Comparison of ENCODE assay signal across 9 cellular contexts in the genomic region with DNA sequence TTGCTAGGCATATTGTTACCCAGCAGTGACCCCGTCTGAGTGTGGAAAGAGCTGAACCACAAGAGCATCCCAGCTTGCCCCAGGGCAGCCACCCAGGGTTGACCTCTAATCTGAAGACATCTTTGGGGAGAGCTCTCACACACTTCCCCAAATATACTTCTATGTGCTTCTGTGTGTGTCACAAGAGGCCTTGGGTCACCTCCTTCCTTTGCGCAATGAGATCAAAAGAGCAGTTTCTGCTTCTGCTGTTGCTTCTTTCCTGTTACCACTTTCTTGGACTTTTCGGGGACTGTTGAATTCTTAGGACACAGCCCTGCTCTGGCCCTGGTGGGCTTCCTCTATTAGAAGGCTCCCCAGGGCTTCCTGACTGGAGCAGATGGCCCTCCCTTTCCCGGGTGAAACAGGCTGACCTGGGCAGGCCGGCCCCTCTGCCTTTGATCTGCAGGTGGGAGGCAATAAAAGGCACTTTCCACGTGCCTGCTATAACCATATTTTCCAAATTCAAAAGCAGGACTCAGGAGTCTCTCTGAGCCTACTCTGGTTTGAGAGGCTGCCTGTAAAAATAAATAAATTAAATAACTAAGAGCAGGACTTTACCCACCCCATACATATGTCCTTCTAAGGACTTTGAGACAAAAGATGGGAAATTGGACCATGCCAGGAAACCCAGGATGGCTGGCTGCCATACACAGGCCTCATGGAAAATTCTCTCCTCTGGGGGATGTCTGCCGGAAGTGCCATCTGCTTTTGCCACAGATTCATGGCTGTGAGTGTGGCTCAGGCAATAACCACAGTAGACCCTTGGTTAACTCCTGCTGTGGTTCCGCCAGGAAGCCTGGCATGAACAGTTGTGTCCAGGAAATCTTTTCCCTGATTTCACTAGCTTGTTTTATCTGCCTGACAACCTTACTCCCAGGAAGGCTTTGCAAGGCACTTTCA. TPM values are rescaled to one million over a fixed set of nuclear protein-coding genes. Genes with fewer than 3 reads are reported as not detected.
A peak's percentile ranks its signal among the peaks of the same experiment; 100 is the strongest.
DNase-seq lines count a peak whose midpoint lies in the region; ATAC-seq and TF ChIP-seq lines count a peak whose summit lies in the region.
"Had no signal": no experiment of that assay in that cellular context is flagged by ENCODE, and none has a peak within 500 bp of the region (broad histone marks: within the 10 kb centered on the region; RNA-seq: fewer than 3 reads in every experiment).

No MANE protein-coding gene starts in this region.

- no peaks in the 10 kb centered on the region for H3K27me3 ChIP-seq in esophagus muscularis mucosa
- H3K27me3 ChIP-seq: ovary had no signal

- peak; percentile 68 for DNase-seq in OCI-M1 (lab: John Stamatoyannopoulos, UW)
- DNase-seq in esophagus muscularis mucosa (ENCODE audit: extremely low spot score): no peak
- DNase-seq in renal cortical epithelial cell (ENCODE audit: low read depth): peak; percentile 4
- DNase-seq in DMS79 (lab: John Stamatoyannopoulos, UW): no peak
- no peak for DNase-seq in omental fat pad (ENCODE audit: low spot score)

- H3K4me1 ChIP-seq in esophagus muscularis mucosa: peaks cover 25 to 34% (median 32%) of the 10 kb centered on the region in 4 donors

- TF ChIP-seq CTCF in esophagus muscularis mucosa (IDR thresholded peaks at IDR 0.05) (no peak), omental fat pad (IDR thresholded peaks at IDR 0.05) (no peak)

- 62% methylated on average over 7 of the region's 8 CpGs for WGBS in esophagus muscularis mucosa

- peak overlapping the region; percentile 46 to 60 (median 53) for H3K27ac ChIP-seq in esophagus muscularis mucosa (replicated peaks in 1 of 4)
- H3K27ac ChIP-seq: ovary had no signal

- ATAC-seq in GM18868 (IDR thresholded peaks at IDR 0.05; ENCODE audit: unreplicated experiment) (peak; percentile 41), HG02610 (IDR thresholded peaks at IDR 0.05; ENCODE audit: unreplicated experiment) (no peak), omental fat pad (ENCODE audit: low FRiP score) (no peak), HG02678 (IDR thresholded peaks at IDR 0.05; ENCODE audit: unreplicated experiment) (no peak)

- H3K9me3 ChIP-seq in esophagus muscularis mucosa: no peaks in the 10 kb centered on the region
- H3K9me3 ChIP-seq: ovary had no signal

- no peak overlapping the region for H3K4me3 ChIP-seq in esophagus muscularis mucosa
- H3K4me3 ChIP-seq: ovary had no signal

- TF ChIP-seq EP300 in esophagus muscularis mucosa (IDR thresholded peaks at IDR 0.05): no peak

- TF ChIP-seq POLR2A in esophagus muscularis mucosa (IDR thresholded peaks at IDR 0.05; ENCODE audit: low read depth): no peak

- H3K36me3 ChIP-seq in esophagus muscularis mucosa: no peaks in the 10 kb centered on the region
- H3K36me3 ChIP-seq: ovary had no signal

- intact Hi-C loops in esophagus muscularis mucosa (cut with DNase I): no loop called here

RNA-seq across cellular contexts. Expression of gene RCSD1, which starts 28.3 kb away (rescaled TPM):
- total RNA-seq in esophagus muscularis mucosa (10 to 100 TPM; 16.8 to 19.0 (median 18.5) TPM), renal cortical epithelial cell (0.05 TPM in 1 of 2 replicates, not detected in the other), omental fat pad (10 to 100 TPM; 11.3 to 37.5 (median 16.2) TPM)

RNA-seq across cellular contexts. Expression of gene CREG1, which starts 48.1 kb away (rescaled TPM):
- total RNA-seq in esophagus muscularis mucosa (100 to 1,000 TPM; 121 to 203 (median 158) TPM), renal cortical epithelial cell (31.8 and 70.4 TPM in 2 replicates), omental fat pad (100 to 1,000 TPM; 247 to 294 (median 285) TPM)

Comparison
In these comparisons a context has a peak if more than half of its experiments do, and no peak if none do; other contexts are left out.
1. DNase-seq: peak in OCI-M1 (single experiment) and renal cortical epithelial cell (single experiment); none in esophagus muscularis mucosa (single experiment), DMS79 (single experiment) and omental fat pad (single experiment).
2. RNA of gene RCSD1, which starts 28.3 kb away (total RNA-seq): 11.3 to 37.5 TPM in omental fat pad and 16.8 to 19.0 TPM in esophagus muscularis mucosa; 0.05 TPM in renal cortical epithelial cell; every median in the first group is over 10 times any median in the second.